11 cellular contexts compared by ENCODE assay signal in the genomic region with DNA sequence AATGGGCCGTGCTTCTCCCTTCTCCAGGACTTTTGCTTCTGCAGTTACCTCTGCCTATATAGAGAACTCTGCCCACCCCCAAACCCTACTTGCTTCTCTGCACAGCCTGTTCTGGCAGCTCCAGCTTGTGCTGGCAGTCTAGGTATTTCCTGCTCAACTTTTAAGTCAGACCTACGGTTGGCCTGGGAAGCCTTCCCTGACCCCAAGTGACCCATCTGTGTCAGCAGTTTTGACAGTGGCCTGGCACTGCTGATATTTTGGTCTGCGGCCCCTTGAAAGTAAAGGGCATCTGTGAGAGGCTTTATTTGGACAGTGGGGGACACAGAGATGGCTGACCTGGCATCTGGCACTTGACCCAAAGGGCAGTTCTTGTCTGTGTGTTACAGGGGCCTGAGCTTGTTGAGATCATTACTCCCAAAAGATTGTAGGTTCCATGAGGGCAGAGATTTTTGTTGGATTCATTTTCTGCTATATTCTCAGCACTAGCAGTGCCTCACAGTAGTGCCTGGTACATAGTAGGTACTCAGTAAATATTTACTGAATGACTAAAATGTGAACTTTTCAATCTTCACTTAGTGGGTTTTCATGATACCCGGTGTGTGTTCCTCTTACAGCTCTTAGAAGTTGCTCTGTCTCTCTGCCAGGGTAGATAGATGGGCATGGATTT. TPM values are rescaled to one million over a fixed set of nuclear protein-coding genes. Genes with fewer than 3 reads are reported as not detected.
DNase-seq lines count a peak whose midpoint lies in the region; ATAC-seq, FAIRE-seq and TF ChIP-seq lines count a peak whose summit lies in the region.
"Had no signal": no experiment of that assay in that cellular context is flagged by ENCODE, and none has a peak within 500 bp of the region (broad histone marks: within the 10 kb centered on the region; RNA-seq: fewer than 3 reads in every experiment).

No MANE protein-coding gene starts in this region.

- no peaks in the 10 kb centered on the region for H3K36me3 ChIP-seq in GM23338 (ENCODE audit: insufficient read depth)
- H3K36me3 ChIP-seq in adrenal gland (replicated peaks in 1 of 2): no peaks in the 10 kb centered on the region
- peaks cover 3 to 6% of the 10 kb centered on the region in 2 experiments for H3K36me3 ChIP-seq in keratinocyte (ENCODE audit: control insufficient read depth in 2 of 2, extremely low read depth in 1 of 2, insufficient read depth in 2 of 2, low read length in 2 of 2)
- H3K36me3 ChIP-seq in spleen: peaks cover 0 to 26% (median 10%) of the 10 kb centered on the region in 6 donors

- H3K27me3 ChIP-seq in GM23338 (ENCODE audit: insufficient read depth) (no peaks in the 10 kb centered on the region), adrenal gland (no peaks in the 10 kb centered on the region), keratinocyte (ENCODE audit: control insufficient read depth, extremely low read depth, insufficient read depth, low read length) (no peaks in the 10 kb centered on the region), spleen (replicated peaks in 1 of 7) (no peaks in the 10 kb centered on the region)

- H3K27ac Mint-ChIP-seq in GM23338: peak overlapping the region; percentile 75

- WGBS in adrenal gland, 4 donors: 38 to 52% (median 42%) methylated on average over 4 of the region's 4 CpGs
- 51 to 61% (median 55%) methylated on average over 4 of the region's 4 CpGs for WGBS in spleen, 5 donors

- no peaks in the 10 kb centered on the region for H4K20me1 ChIP-seq in GM23338 (replicated peaks; ENCODE audit: insufficient read depth)
- no peaks in the 10 kb centered on the region for H4K20me1 ChIP-seq in keratinocyte (ENCODE audit: control insufficient read depth, extremely low read depth, insufficient read depth, low read length)

- ATAC-seq in GM23338 (no peak), GM18502 (IDR thresholded peaks at IDR 0.05; ENCODE audit: poor library complexity, unreplicated experiment) (no peak), HG02885 (IDR thresholded peaks at IDR 0.05; ENCODE audit: poor library complexity, unreplicated experiment) (no peak)
- ATAC-seq: natural killer cell had no signal

- H3K9me3 Mint-ChIP-seq in GM23338: no peaks in the 10 kb centered on the region
- H3K9me3 Mint-ChIP-seq: natural killer cell had no signal

- dilution Hi-C loops in keratinocyte (cut with MboI; ENCODE audit: extremely low pct_ligation_motif_present, low sequenced_read_pairs): no loop called here

- DNase-seq in GM23338 (ENCODE audit: low spot score) (no peak), adrenal gland (peak; percentile 30 to 75 (median 59)), keratinocyte (ENCODE audit: low read depth, low spot score) (no peak), spleen (no peak), OCI-M1 (lab: John Stamatoyannopoulos, UW) (no peak), globus pallidus (ENCODE audit: low spot score) (no peak)
- DNase-seq: DND-41, natural killer cell, SIG-M5 had no signal

- H3K9me3 ChIP-seq in adrenal gland (replicated peaks in 1 of 3): no peaks in the 10 kb centered on the region
- no peaks in the 10 kb centered on the region for H3K9me3 ChIP-seq in keratinocyte (ENCODE audit: control insufficient read depth, low read depth, low read length)
- no peaks in the 10 kb centered on the region for H3K9me3 ChIP-seq in spleen

- TF ChIP-seq POLR2A in adrenal gland (IDR thresholded peaks at IDR 0.05): no peak
- TF ChIP-seq POLR2A in spleen (IDR thresholded peaks at IDR 0.05): no peak

- H3K4me2 ChIP-seq in GM23338 (no peak overlapping the region), keratinocyte (ENCODE audit: control insufficient read depth, extremely low read depth, insufficient read depth, low read depth, low read length) (peak overlapping the region; percentile 41)

- TF ChIP-seq CTCF in GM23338 (conservative IDR thresholded peaks at IDR 0.05; ENCODE audit: low read depth in 2 of 2) (no peak), adrenal gland (IDR thresholded peaks at IDR 0.05) (no peak), keratinocyte (optimal IDR thresholded peaks at IDR 0.05 in 1 of 3, IDR thresholded peaks at IDR 0.05 in 1 of 3, conservative IDR thresholded peaks at IDR 0.05 in 1 of 3; ENCODE audit: extremely low read depth in 1 of 3, insufficient read depth in 2 of 3, low read length in 3 of 3) (no peak), spleen (IDR thresholded peaks at IDR 0.05 in 8 of 11, conservative IDR thresholded peaks at IDR 0.05 in 3 of 11) (no peak)

- H3K4me3 Mint-ChIP-seq in GM23338: no peak overlapping the region
- H3K4me3 Mint-ChIP-seq: natural killer cell had no signal

- H3F3A ChIP-seq in GM23338 (replicated peaks; ENCODE audit: low read depth): no peaks in the 10 kb centered on the region

- H3K9ac ChIP-seq in keratinocyte (ENCODE audit: control insufficient read depth, extremely low read depth, insufficient read depth, low read length): peak overlapping the region; percentile 0

- H3K79me2 ChIP-seq in GM23338 (replicated peaks; ENCODE audit: insufficient read depth): peaks cover 60% of the 10 kb centered on the region
- peaks cover 73% of the 10 kb centered on the region for H3K79me2 ChIP-seq in keratinocyte (ENCODE audit: control insufficient read depth, insufficient read depth, low read length)

- H3K9me1 ChIP-seq in keratinocyte (ENCODE audit: control insufficient read depth, extremely low read depth, insufficient read depth, low read length): peaks cover 2% of the 10 kb centered on the region

- H3K4me3 ChIP-seq in GM23338 (no peak overlapping the region), adrenal gland (no peak overlapping the region), keratinocyte (ENCODE audit: control insufficient read depth in 2 of 3, extremely low read depth in 1 of 3, insufficient read depth in 2 of 3, low read depth in 1 of 3, low read length in 3 of 3) (no peak overlapping the region), spleen (no peak overlapping the region)

- H3K9me2 ChIP-seq in GM23338 (ENCODE audit: insufficient read depth): no peaks in the 10 kb centered on the region

- H3K27ac ChIP-seq in GM23338 (ENCODE audit: low read depth) (peak overlapping the region; percentile 63; the same call in 1 of the 2 replicates), adrenal gland (peak overlapping the region; percentile 10 to 93 (median 80)), keratinocyte (ENCODE audit: control insufficient read depth, insufficient read depth, low read length) (peak overlapping the region; percentile 9), spleen (peak overlapping the region in 6 of 8 donors; percentile 40 to 71 (median 54))

- no peak for FAIRE-seq in keratinocyte (lab: Jason Lieb, UNC)

- peaks cover 12% of the 10 kb centered on the region; the same call in 1 of the 3 replicates for H3K36me3 Mint-ChIP-seq in GM23338 (ENCODE audit: low read depth)
- H3K36me3 Mint-ChIP-seq: natural killer cell had no signal

- peaks cover 5% of the 10 kb centered on the region for H3K27me3 Mint-ChIP-seq in GM23338 (ENCODE audit: insufficient read depth, low read depth, poor library complexity)

- peaks cover 18% of the 10 kb centered on the region for H3K4me1 ChIP-seq in GM23338 (ENCODE audit: insufficient read depth)
- peaks cover 41 to 52% of the 10 kb centered on the region in 2 donors for H3K4me1 ChIP-seq in adrenal gland (replicated peaks in 1 of 2)
- peaks cover 41% of the 10 kb centered on the region for H3K4me1 ChIP-seq in keratinocyte (ENCODE audit: control insufficient read depth, extremely low read depth, insufficient read depth, low read length)
- peaks cover 35 to 95% (median 60%) of the 10 kb centered on the region in 6 donors for H3K4me1 ChIP-seq in spleen

- H2AFZ ChIP-seq in GM23338 (no peak overlapping the region), keratinocyte (ENCODE audit: control insufficient read depth, low read length) (no peak overlapping the region)

- intact Hi-C loops in adrenal gland (cut with DNase I) (no loop called here), spleen (cut with DNase I; ENCODE audit: low total_unique reads) (no loop called here)

- peaks cover 30% of the 10 kb centered on the region for H3K4me1 Mint-ChIP-seq in GM23338

TF ChIP-seq in GM23338, 12 proteins besides CTCF, POLR2A, EP300 and RAD21 (continues in another document):
- TF ChIP-seq ZNF331 (CRISPR knock-in tag; IDR thresholded peaks at IDR 0.05; ENCODE audit: low read depth) (no peak), EZH2phosphoT487 (IDR thresholded peaks at IDR 0.05; ENCODE audit: unreplicated experiment) (no peak)
- TF ChIP-seq, protein P1, sequence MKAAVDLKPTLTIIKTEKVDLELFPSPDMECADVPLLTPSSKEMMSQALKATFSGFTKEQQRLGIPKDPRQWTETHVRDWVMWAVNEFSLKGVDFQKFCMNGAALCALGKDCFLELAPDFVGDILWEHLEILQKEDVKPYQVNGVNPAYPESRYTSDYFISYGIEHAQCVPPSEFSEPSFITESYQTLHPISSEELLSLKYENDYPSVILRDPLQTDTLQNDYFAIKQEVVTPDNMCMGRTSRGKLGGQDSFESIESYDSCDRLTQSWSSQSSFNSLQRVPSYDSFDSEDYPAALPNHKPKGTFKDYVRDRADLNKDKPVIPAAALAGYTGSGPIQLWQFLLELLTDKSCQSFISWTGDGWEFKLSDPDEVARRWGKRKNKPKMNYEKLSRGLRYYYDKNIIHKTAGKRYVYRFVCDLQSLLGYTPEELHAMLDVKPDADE (IDR thresholded peaks at IDR 0.05): no peak

RNA-seq across cellular contexts. Expression of a gene that starts 55.2 kb away (rescaled TPM):
- total RNA-seq in GM23338 (2014; rRNA removed; shearing (Covaris generic)): 47.4 and 50.1 TPM in 2 replicates
- polyA plus RNA-seq in GM23338 (2016; fragmentation: Nextera tagmentation; extraction: Ambion mirVana) (12.2 and 13.4 TPM in 2 replicates), adrenal gland (10 to 100 TPM; 13.1 to 20.1 (median 18.7) TPM), keratinocyte (58.2 to 63.7 TPM (median 62.8 TPM) in 3 replicates), spleen (10 to 100 TPM; 15.4 to 20.0 (median 17.1) TPM)
- total RNA-seq in adrenal gland (10 to 100 TPM; 24.6 to 38.1 (median 28.8) TPM), spleen (10 to 100 TPM; 43.5 to 60.0 (median 49.0) TPM)
- polyA plus RNA-seq in keratinocyte (2011; ENCODE audit: low read depth): 29.8 TPM
- polyA plus RNA-seq in keratinocyte (2011; cell fraction: cytosol; rRNA removed): 48.0 and 49.5 TPM in 2 replicates
- polyA plus RNA-seq in keratinocyte (2011; cell fraction: nucleus; rRNA removed): 132 and 142 TPM in 2 replicates
- polyA plus RNA-seq in keratinocyte (2012; ENCODE audit: low replicate concordance): 29.8 and 46.9 TPM in 2 replicates
- polyA minus RNA-seq in keratinocyte: 82.0 to 97.3 TPM (median 91.8 TPM) in 3 replicates
- 84.2 TPM for polyA minus RNA-seq in keratinocyte (2011; cell fraction: cytosol; rRNA and poly(A)+ RNA removed)
- 83.0 and 146 TPM in 2 replicates for polyA minus RNA-seq in keratinocyte (2011; cell fraction: nucleus; rRNA and poly(A)+ RNA removed)

Comparison
In these comparisons a context has a peak if more than half of its experiments do, and no peak if none do; other contexts are left out.
1. DNase-seq: peak in adrenal gland (7 of 7); none in GM23338 (single experiment), keratinocyte (single experiment), spleen (single experiment), OCI-M1 (single experiment) and globus pallidus (single experiment).
2. H3K27ac ChIP-seq: peak in every context shown above with its lines; median percentile 80 in adrenal gland; 63 in GM23338; 54 in spleen; 9 in keratinocyte.